ENCODE assay signal across 18 cellular contexts in genomic region chr16:900211-900610, GRCh38.
"Had no signal": no experiment of that assay in that cellular context is flagged by ENCODE, and none has a peak within 500 bp of the region (broad histone marks: within the 10 kb centered on the region; RNA-seq: fewer than 3 reads in every experiment).

No MANE protein-coding gene starts in this region.

- H3K27ac Mint-ChIP-seq: nephron; neural progenitor cell; stimulated activated memory B cell treated with anti-CD40 and anti-IgM and Interleukin-4, amounts not matched to agents 10 μg/mL and 1 μg/mL and 100 μg/mL, for 72 hours had no signal

- DNase-seq: islet precursor cell; mammary epithelial cell; mesenchymal stem cell; naive thymus-derived CD8-positive, alpha-beta T cell; occipital lobe; right lobe of liver; stimulated activated CD4-positive, alpha-beta T cell treated with anti-CD3 and anti-CD28 coated beads, Interleukin-1b, Interleukin-23, amount 100 ng/mL, for 48 hours; stimulated activated CD4-positive, alpha-beta T cell treated with anti-CD3 and anti-CD28 coated beads, Interleukin-2, amount 100 ng/mL, for 48 hours; stimulated activated CD4-positive, alpha-beta T cell treated with anti-CD3 and anti-CD28 coated beads, Interleukin-4, amount 100 ng/mL, for 4 hours; stimulated activated CD8-positive, alpha-beta memory T cell treated with anti-CD3 and anti-CD28 coated beads, Interleukin-4, amount 100 ng/mL, for 48 hours; stimulated activated naive CD4-positive, alpha-beta T cell treated with Interleukin-2 at 50 U/mL for 16 hours; stimulated activated naive CD8-positive, alpha-beta T cell treated with anti-CD3 and anti-CD28 coated beads, Interleukin-15, amount 100 ng/mL, for 72 hours; substantia nigra; transverse colon had no signal

- H3K4me1 Mint-ChIP-seq: stimulated activated memory B cell treated with anti-CD40 and anti-IgM and Interleukin-4, amounts not matched to agents 10 μg/mL and 1 μg/mL and 100 μg/mL, for 72 hours; stimulated activated naive CD8-positive, alpha-beta T cell treated with anti-CD3 and anti-CD28 coated beads, Interleukin-15, amount 100 ng/mL, for 72 hours had no signal

- H3K9me3 Mint-ChIP-seq: naive thymus-derived CD8-positive, alpha-beta T cell; nephron; stimulated activated memory B cell treated with anti-CD40 and anti-IgM and Interleukin-4, amounts not matched to agents 10 μg/mL and 1 μg/mL and 100 μg/mL, for 72 hours had no signal

- H3K27me3 Mint-ChIP-seq: naive thymus-derived CD8-positive, alpha-beta T cell; stimulated activated memory B cell treated with anti-CD40 and anti-IgM and Interleukin-4, amounts not matched to agents 10 μg/mL and 1 μg/mL and 100 μg/mL, for 72 hours; stimulated activated naive CD8-positive, alpha-beta T cell treated with anti-CD3 and anti-CD28 coated beads, Interleukin-15, amount 100 ng/mL, for 72 hours had no signal

- ATAC-seq: left lobe of liver; naive thymus-derived CD8-positive, alpha-beta T cell; right lobe of liver; stimulated activated memory B cell treated with anti-CD40 and anti-IgM and Interleukin-4, amounts not matched to agents 10 μg/mL and 1 μg/mL and 100 μg/mL, for 72 hours; stimulated activated naive CD8-positive, alpha-beta T cell treated with anti-CD3 and anti-CD28 coated beads, Interleukin-15, amount 100 ng/mL, for 72 hours had no signal

- H3K4me3 Mint-ChIP-seq: naive thymus-derived CD8-positive, alpha-beta T cell; nephron; neural progenitor cell; stimulated activated memory B cell treated with anti-CD40 and anti-IgM and Interleukin-4, amounts not matched to agents 10 μg/mL and 1 μg/mL and 100 μg/mL, for 72 hours; stimulated activated naive CD8-positive, alpha-beta T cell treated with anti-CD3 and anti-CD28 coated beads, Interleukin-15, amount 100 ng/mL, for 72 hours had no signal
